In the genomic region with DNA sequence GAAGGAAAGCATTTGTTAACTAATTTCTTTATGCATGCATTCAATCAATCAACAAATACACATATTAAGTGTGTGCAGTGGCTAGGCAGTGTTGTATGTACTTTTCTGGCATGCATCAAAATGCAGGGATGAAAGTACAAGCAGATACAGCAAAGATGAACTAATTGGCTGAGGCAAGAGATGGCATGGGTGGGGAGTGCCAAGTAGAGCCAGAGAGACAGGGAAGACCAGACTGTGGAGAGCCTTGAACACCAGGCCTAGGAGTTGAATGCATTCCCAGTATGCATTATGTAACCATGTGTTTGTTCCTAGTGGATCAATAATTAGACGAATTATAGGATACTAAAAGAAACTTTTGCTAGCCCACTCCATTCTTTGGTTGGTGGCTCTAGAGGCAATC, we compare ENCODE assay signal across 1 cellular context.
TF ChIP-seq lines count a peak whose summit lies in the region.

No MANE protein-coding gene starts in this region.

TF ChIP-seq in HepG2, 621 proteins besides CTCF, POLR2A, EP300 and RAD21 (continued from another document):
- TF ChIP-seq, protein P1, sequence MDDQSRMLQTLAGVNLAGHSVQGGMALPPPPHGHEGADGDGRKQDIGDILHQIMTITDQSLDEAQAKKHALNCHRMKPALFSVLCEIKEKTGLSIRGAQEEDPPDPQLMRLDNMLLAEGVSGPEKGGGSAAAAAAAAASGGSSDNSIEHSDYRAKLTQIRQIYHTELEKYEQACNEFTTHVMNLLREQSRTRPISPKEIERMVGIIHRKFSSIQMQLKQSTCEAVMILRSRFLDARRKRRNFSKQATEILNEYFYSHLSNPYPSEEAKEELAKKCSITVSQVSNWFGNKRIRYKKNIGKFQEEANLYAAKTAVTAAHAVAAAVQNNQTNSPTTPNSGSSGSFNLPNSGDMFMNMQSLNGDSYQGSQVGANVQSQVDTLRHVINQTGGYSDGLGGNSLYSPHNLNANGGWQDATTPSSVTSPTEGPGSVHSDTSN (CRISPR knock-in tag; IDR thresholded peaks at IDR 0.05; ENCODE audit: borderline replicate concordance): no peak
- TF ChIP-seq, protein P2, sequence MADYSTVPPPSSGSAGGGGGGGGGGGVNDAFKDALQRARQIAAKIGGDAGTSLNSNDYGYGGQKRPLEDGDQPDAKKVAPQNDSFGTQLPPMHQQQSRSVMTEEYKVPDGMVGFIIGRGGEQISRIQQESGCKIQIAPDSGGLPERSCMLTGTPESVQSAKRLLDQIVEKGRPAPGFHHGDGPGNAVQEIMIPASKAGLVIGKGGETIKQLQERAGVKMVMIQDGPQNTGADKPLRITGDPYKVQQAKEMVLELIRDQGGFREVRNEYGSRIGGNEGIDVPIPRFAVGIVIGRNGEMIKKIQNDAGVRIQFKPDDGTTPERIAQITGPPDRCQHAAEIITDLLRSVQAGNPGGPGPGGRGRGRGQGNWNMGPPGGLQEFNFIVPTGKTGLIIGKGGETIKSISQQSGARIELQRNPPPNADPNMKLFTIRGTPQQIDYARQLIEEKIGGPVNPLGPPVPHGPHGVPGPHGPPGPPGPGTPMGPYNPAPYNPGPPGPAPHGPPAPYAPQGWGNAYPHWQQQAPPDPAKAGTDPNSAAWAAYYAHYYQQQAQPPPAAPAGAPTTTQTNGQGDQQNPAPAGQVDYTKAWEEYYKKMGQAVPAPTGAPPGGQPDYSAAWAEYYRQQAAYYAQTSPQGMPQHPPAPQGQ (CRISPR knock-in tag; IDR thresholded peaks at IDR 0.05; ENCODE audit: borderline replicate concordance): no peak
- TF ChIP-seq POLR2AphosphoS5 (IDR thresholded peaks at IDR 0.05; ENCODE audit: low read depth, low read length): no peak
- TF ChIP-seq, protein P3, sequence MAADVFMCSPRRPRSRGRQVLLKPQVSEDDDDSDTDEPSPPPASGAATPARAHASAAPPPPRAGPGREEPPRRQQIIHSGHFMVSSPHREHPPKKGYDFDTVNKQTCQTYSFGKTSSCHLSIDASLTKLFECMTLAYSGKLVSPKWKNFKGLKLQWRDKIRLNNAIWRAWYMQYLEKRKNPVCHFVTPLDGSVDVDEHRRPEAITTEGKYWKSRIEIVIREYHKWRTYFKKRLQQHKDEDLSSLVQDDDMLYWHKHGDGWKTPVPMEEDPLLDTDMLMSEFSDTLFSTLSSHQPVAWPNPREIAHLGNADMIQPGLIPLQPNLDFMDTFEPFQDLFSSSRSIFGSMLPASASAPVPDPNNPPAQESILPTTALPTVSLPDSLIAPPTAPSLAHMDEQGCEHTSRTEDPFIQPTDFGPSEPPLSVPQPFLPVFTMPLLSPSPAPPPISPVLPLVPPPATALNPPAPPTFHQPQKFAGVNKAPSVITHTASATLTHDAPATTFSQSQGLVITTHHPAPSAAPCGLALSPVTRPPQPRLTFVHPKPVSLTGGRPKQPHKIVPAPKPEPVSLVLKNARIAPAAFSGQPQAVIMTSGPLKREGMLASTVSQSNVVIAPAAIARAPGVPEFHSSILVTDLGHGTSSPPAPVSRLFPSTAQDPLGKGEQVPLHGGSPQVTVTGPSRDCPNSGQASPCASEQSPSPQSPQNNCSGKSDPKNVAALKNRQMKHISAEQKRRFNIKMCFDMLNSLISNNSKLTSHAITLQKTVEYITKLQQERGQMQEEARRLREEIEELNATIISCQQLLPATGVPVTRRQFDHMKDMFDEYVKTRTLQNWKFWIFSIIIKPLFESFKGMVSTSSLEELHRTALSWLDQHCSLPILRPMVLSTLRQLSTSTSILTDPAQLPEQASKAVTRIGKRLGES (CRISPR knock-in tag; IDR thresholded peaks at IDR 0.05; ENCODE audit: borderline replicate concordance): no peak
